ENCODE assay signal across 12 cellular contexts in genomic region chr5:141234109-141234508, GRCh38. TPM values are rescaled to one million over a fixed set of nuclear protein-coding genes. Genes with fewer than 3 reads are reported as not detected.
DNase-seq lines count a peak whose midpoint lies in the region; ATAC-seq and TF ChIP-seq lines count a peak whose summit lies in the region.
"Had no signal": no experiment of that assay in that cellular context is flagged by ENCODE, and none has a peak within 500 bp of the region (broad histone marks: within the 10 kb centered on the region; RNA-seq: fewer than 3 reads in every experiment).

No MANE protein-coding gene starts in this region.

- no peak for TF ChIP-seq POLR2A in suprapubic skin (IDR thresholded peaks at IDR 0.05)

- peak; percentile 43 for TF ChIP-seq CTCF in RWPE2 (IDR thresholded peaks at IDR 0.05; ENCODE audit: poor library complexity, severe bottlenecking)
- TF ChIP-seq CTCF in fibroblast of mammary gland (conservative IDR thresholded peaks at IDR 0.05; ENCODE audit: control insufficient read depth, insufficient read depth, low read depth, low read length) = peak; percentile 6
- no peak for TF ChIP-seq CTCF in suprapubic skin (IDR thresholded peaks at IDR 0.05)

- TF ChIP-seq EP300 in suprapubic skin (IDR thresholded peaks at IDR 0.05) = no peak

- H3K4me3 ChIP-seq in RWPE2 (ENCODE audit: severe bottlenecking) = no peak overlapping the region
- H3K4me3 ChIP-seq in fibroblast of mammary gland (ENCODE audit: control insufficient read depth, low read depth, low read length) = no peak overlapping the region
- H3K4me3 ChIP-seq in suprapubic skin = peak overlapping the region; percentile 13
- H3K4me3 ChIP-seq: left lung had no signal

- H3K9me3 ChIP-seq in RWPE2 (ENCODE audit: severe bottlenecking) (peaks cover 10% of the 10 kb centered on the region), suprapubic skin (peaks cover 67% of the 10 kb centered on the region)

- ATAC-seq in RWPE2 (ENCODE audit: low read depth) (no peak), esophagus mucosa (no peak)
- ATAC-seq: left lung had no signal

- H3K36me3 ChIP-seq in RWPE2 (ENCODE audit: low read depth) = no peaks in the 10 kb centered on the region
- H3K36me3 ChIP-seq in suprapubic skin = no peaks in the 10 kb centered on the region
- H3K36me3 ChIP-seq: left lung had no signal

- DNase-seq in NCI-H82 (lab: John Stamatoyannopoulos, UW) (peak; percentile 24), NCI-H82 treated with DMSO at 0.1 percent for 48 hours (lab: John Stamatoyannopoulos, UW; ENCODE audit: unreplicated experiment) (no peak), RWPE2 (ENCODE audit: low spot score) (no peak), fibroblast of mammary gland (ENCODE audit: low read depth) (peak; percentile 7), suprapubic skin (ENCODE audit: low spot score in 2 of 2) (no peak), NCI-H2029 treated with DMSO at 0.1 percent for 48 hours (lab: John Stamatoyannopoulos, UW) (no peak), DMS 273 treated with DMSO at 0.1 percent for 48 hours (lab: John Stamatoyannopoulos, UW) (no peak)
- DNase-seq: left lung; NCI-H446 treated with DMSO at 0.1 percent for 48 hours; stimulated activated CD8-positive, alpha-beta memory T cell treated with anti-CD3 and anti-CD28 coated beads, Interleukin-4, amount 100 ng/mL, for 48 hours had no signal

- 7% methylated on average over 9 of the region's 9 CpGs for WGBS in suprapubic skin

- H3K27me3 ChIP-seq in RWPE2 (ENCODE audit: insufficient read depth, poor library complexity, severe bottlenecking) = peaks cover 15% of the 10 kb centered on the region
- no peaks in the 10 kb centered on the region for H3K27me3 ChIP-seq in suprapubic skin

- H3K4me1 ChIP-seq in RWPE2 (ENCODE audit: insufficient read depth, poor library complexity, severe bottlenecking) (no peaks in the 10 kb centered on the region), suprapubic skin (no peaks in the 10 kb centered on the region)
- H3K4me1 ChIP-seq: left lung had no signal

- H3K27ac ChIP-seq in RWPE2 (ENCODE audit: poor library complexity, severe bottlenecking) (no peak overlapping the region), suprapubic skin (no peak overlapping the region)
- H3K27ac ChIP-seq: left lung had no signal

RNA-seq across cellular contexts. Expression of gene PCDHB14, which starts 11.0 kb away (rescaled TPM):
- total RNA-seq in suprapubic skin (1 to 10 TPM; 2.5 to 6.5 (median 6.0) TPM), esophagus mucosa (2.0 TPM)
- total RNA-seq: activated T-helper 2 cell treated with anti-CD3 and anti-CD28 coated beads, Interferon-gamma antibody, Interleukin-2, Interleukin-4, amounts not matched to agents 10 μg/mL and 5 μg/mL and 100 μg/mL, durations not matched to agents 14 hours and 24 hours and 36 hours had no signal

RNA-seq across cellular contexts. Expression of gene PCDHB15, which starts 11.1 kb away (rescaled TPM):
- total RNA-seq in suprapubic skin = 1 to 10 TPM in 3 of 4 donors, under 1 TPM in 1; 0.68 to 2.3 (median 1.6) TPM
- total RNA-seq in esophagus mucosa = 0.44 TPM
- total RNA-seq: activated T-helper 2 cell treated with anti-CD3 and anti-CD28 coated beads, Interferon-gamma antibody, Interleukin-2, Interleukin-4, amounts not matched to agents 10 μg/mL and 5 μg/mL and 100 μg/mL, durations not matched to agents 14 hours and 24 hours and 36 hours had no signal

RNA-seq across cellular contexts. Expression of gene PCDHB13, which starts 20.4 kb away (rescaled TPM):
- 1 to 10 TPM; 5.9 to 10.0 (median 6.2) TPM for total RNA-seq in suprapubic skin
- 3.4 TPM for total RNA-seq in esophagus mucosa

RNA-seq across cellular contexts. Expression of gene PCDHB12, which starts 25.6 kb away (rescaled TPM):
- total RNA-seq in suprapubic skin = 1 to 10 TPM in 1 of 4 donors, under 1 TPM in 3; 0.83 to 2.2 (median 0.95) TPM
- 0.72 TPM for total RNA-seq in esophagus mucosa
- total RNA-seq: activated T-helper 2 cell treated with anti-CD3 and anti-CD28 coated beads, Interferon-gamma antibody, Interleukin-2, Interleukin-4, amounts not matched to agents 10 μg/mL and 5 μg/mL and 100 μg/mL, durations not matched to agents 14 hours and 24 hours and 36 hours had no signal

RNA-seq across cellular contexts. Expression of gene PCDHB11, which starts 34.7 kb away (rescaled TPM):
- 1 to 10 TPM in 3 of 4 donors, under 1 TPM in 1; 0.98 to 2.8 (median 1.2) TPM for total RNA-seq in suprapubic skin
- total RNA-seq in esophagus mucosa = 0.44 TPM
- total RNA-seq: activated T-helper 2 cell treated with anti-CD3 and anti-CD28 coated beads, Interferon-gamma antibody, Interleukin-2, Interleukin-4, amounts not matched to agents 10 μg/mL and 5 μg/mL and 100 μg/mL, durations not matched to agents 14 hours and 24 hours and 36 hours had no signal

Comparison
In these comparisons a context has a peak if more than half of its experiments do, and no peak if none do; other contexts are left out.
1. DNase-seq: peak in NCI-H82 (single experiment) and fibroblast of mammary gland (single experiment); none in NCI-H82 treated with DMSO at 0.1 percent for 48 hours (single experiment), RWPE2 (single experiment), suprapubic skin (0 of 2), NCI-H2029 treated with DMSO at 0.1 percent for 48 hours (single experiment) and DMS 273 treated with DMSO at 0.1 percent for 48 hours (single experiment).
2. CTCF ChIP-seq: peak in RWPE2 (single experiment) and fibroblast of mammary gland (single experiment); none in suprapubic skin (0 of 2).